In the genomic region with DNA sequence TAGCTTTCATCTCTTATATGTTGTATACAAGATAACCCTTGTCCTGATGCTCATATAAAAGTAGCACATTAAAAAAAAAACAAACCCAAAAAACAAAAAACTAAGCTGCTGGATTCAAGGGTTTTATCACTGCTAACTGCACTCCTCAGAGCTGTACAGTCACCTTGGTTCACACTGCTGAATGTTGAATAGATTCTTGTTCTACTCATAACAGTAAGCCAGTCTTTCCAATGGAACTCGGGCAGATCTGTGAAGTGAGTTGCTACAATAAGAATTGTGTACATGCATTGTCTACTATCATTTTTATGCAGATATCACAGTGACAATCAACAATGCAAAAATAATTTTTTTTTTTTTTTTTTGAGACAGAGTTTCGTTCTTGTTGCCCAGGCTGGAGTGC, we compare ENCODE assay signal across 20 cellular contexts. TPM values are rescaled to one million over a fixed set of nuclear protein-coding genes. Genes with fewer than 3 reads are reported as not detected.
DNase-seq lines count a peak whose midpoint lies in the region; ATAC-seq, FAIRE-seq and TF ChIP-seq lines count a peak whose summit lies in the region.
"Had no signal": no experiment of that assay in that cellular context is flagged by ENCODE, and none has a peak within 500 bp of the region (broad histone marks: within the 10 kb centered on the region; RNA-seq: fewer than 3 reads in every experiment).

No MANE protein-coding gene starts in this region.

- POLR2A ChIA-PET in K562 (lab: Yijun Ruan, JAX) = interaction anchor here (0.5 to 3.7 kb wide), 7 partner anchors 9 to 129 kb away, joined by 3 to 21 read pairs (median 4); a partner anchor contains a TSS

- peaks cover 10% of the 10 kb centered on the region for H3K4me1 ChIP-seq in cardiac muscle cell (ENCODE audit: low read depth)
- H3K4me1 ChIP-seq in heart right ventricle = peaks cover 2 to 49% (median 24%) of the 10 kb centered on the region in 9 donors
- peaks cover 25 to 27% of the 10 kb centered on the region in 2 experiments; a peak in 4 of 5 replicates for H3K4me1 ChIP-seq in K562 (replicated peaks in 1 of 2; ENCODE audit: control insufficient read depth in 2 of 2, insufficient read depth in 2 of 2, low read length in 2 of 2)
- peaks cover 0 to 20% (median 6%) of the 10 kb centered on the region in 4 donors for H3K4me1 ChIP-seq in tibial artery
- no peaks in the 10 kb centered on the region for H3K4me1 ChIP-seq in BE2C

- H3K27me3 ChIP-seq in cardiac muscle cell = no peaks in the 10 kb centered on the region
- no peaks in the 10 kb centered on the region for H3K27me3 ChIP-seq in heart right ventricle
- no peaks in the 10 kb centered on the region for H3K27me3 ChIP-seq in K562 (ENCODE audit: control insufficient read depth in 2 of 2, insufficient read depth in 2 of 2, low read length in 2 of 2)
- H3K27me3 ChIP-seq in tibial artery = no peaks in the 10 kb centered on the region
- H3K27me3 ChIP-seq in BE2C = no peaks in the 10 kb centered on the region
- H3K27me3 ChIP-seq: BLaER1, MG63 had no signal

- H3K4me2 ChIP-seq in K562 (ENCODE audit: insufficient read depth, low read length) = peak overlapping the region; percentile 59
- H3K4me2 ChIP-seq: BLaER1, KMS-11 had no signal

- H3K79me2 ChIP-seq in K562 (ENCODE audit: control insufficient read depth, insufficient read depth, low read length) = peaks cover 26% of the 10 kb centered on the region; the same call in 2 of the 3 replicates

- H3K4me3 ChIP-seq in cardiac muscle cell (no peak overlapping the region), heart right ventricle (no peak overlapping the region), K562 (no peak overlapping the region), tibial artery (no peak overlapping the region), BE2C (ENCODE audit: low read depth, low read length) (no peak overlapping the region)
- H3K4me3 ChIP-seq: BLaER1, MG63 had no signal

- ATAC-seq in heart right ventricle = no peak
- ATAC-seq in K562 = peak; percentile 8; the same call in 1 of the 3 replicates
- ATAC-seq: HCT116 had no signal

- H3K9me1 ChIP-seq in K562 (ENCODE audit: control insufficient read depth, insufficient read depth, low read length) = no peaks in the 10 kb centered on the region

- TF ChIP-seq EP300 in K562 (IDR thresholded peaks at IDR 0.05; ENCODE audit: low read length) = no peak

- intact Hi-C loops in heart right ventricle (cut with DNase I) = loop anchor here in 5 of 10 donors (5.0 to 10.0 kb wide), 4 partner anchors 82 to 228 kb away; a partner anchor contains a TSS
- intact Hi-C loops in K562 (cut with micrococcal nuclease) = no loop called here
- intact Hi-C loops in tibial artery (cut with DNase I; ENCODE audit: low total_unique reads) = loop anchor here (10.0 kb wide), 2 partner anchors 102 to 218 kb away; a partner anchor contains a TSS

- H3K27ac ChIP-seq in cardiac muscle cell = peak overlapping the region; percentile 48
- H3K27ac ChIP-seq in heart right ventricle = peak overlapping the region in 1 of 10 donors; percentile 25
- peak overlapping the region; percentile 21; the same call in 1 of the 3 replicates for H3K27ac ChIP-seq in K562 (ENCODE audit: extremely low read depth, low read depth, low read length)
- peak overlapping the region; percentile 88 for H3K27ac ChIP-seq in substantia nigra (ENCODE audit: low read depth, low read length, poor library complexity, severe bottlenecking)
- no peak overlapping the region for H3K27ac ChIP-seq in tibial artery
- H3K27ac ChIP-seq: 22Rv1, BLaER1, KMS-11 had no signal

- H4K20me1 ChIP-seq in K562 (replicated peaks; ENCODE audit: control insufficient read depth, insufficient read depth, low read length) = no peaks in the 10 kb centered on the region
- H4K20me1 ChIP-seq: BLaER1 had no signal

- H2AFZ ChIP-seq in K562 (ENCODE audit: low read depth, low read length) = no peak overlapping the region

- in situ Hi-C loops in K562 (cut with MboI) = no loop called here

- no peak for DNase-seq in cardiac muscle cell (ENCODE audit: low read depth in 1 of 2, low spot score in 1 of 2)
- no peak for DNase-seq in heart right ventricle
- no peak for DNase-seq in K562 (ENCODE audit: extremely low read depth in 1 of 4, low spot score in 3 of 4)
- peak; percentile 79 for DNase-seq in medulla oblongata (ENCODE audit: extremely low spot score)
- DNase-seq in substantia nigra (lab: John Stamatoyannopoulos, UW) = peak in 4 of 49 donors; percentile 6 to 53 (median 18)
- DNase-seq in tibial artery = no peak
- DNase-seq in SW480 (ENCODE audit: low spot score) = no peak
- DNase-seq in BE2C = no peak
- DNase-seq: DND-41, MG63, NCI-H1092, NCI-H146, NCI-H524, SHP77 had no signal

- TF ChIP-seq RAD21 in K562 (CRISPR knock-in tag; conservative IDR thresholded peaks at IDR 0.05 in 1 of 2, IDR thresholded peaks at IDR 0.05 in 1 of 2) = no peak

- TF ChIP-seq POLR2A in K562 (conservative IDR thresholded peaks at IDR 0.05) = no peak

- H3K36me3 ChIP-seq in cardiac muscle cell = no peaks in the 10 kb centered on the region
- peaks cover 0 to 6% (median 0%) of the 10 kb centered on the region in 9 donors for H3K36me3 ChIP-seq in heart right ventricle
- H3K36me3 ChIP-seq in K562 (ENCODE audit: control insufficient read depth, insufficient read depth, low read length) = no peaks in the 10 kb centered on the region
- H3K36me3 ChIP-seq in tibial artery = no peaks in the 10 kb centered on the region
- H3K36me3 ChIP-seq in BE2C = no peaks in the 10 kb centered on the region
- H3K36me3 ChIP-seq: BLaER1, MG63 had no signal

- H3K9ac ChIP-seq in K562 (ENCODE audit: insufficient read depth in 1 of 2, low read depth in 2 of 2, low read length in 2 of 2) = no peak overlapping the region
- H3K9ac ChIP-seq: BLaER1, KMS-11 had no signal

- FAIRE-seq in K562 (lab: Jason Lieb, UNC) = no peak
- FAIRE-seq: G401.6, GM18507 had no signal

- H3K9me3 ChIP-seq in cardiac muscle cell (ENCODE audit: low read depth) = no peaks in the 10 kb centered on the region
- no peaks in the 10 kb centered on the region for H3K9me3 ChIP-seq in heart right ventricle
- no peaks in the 10 kb centered on the region for H3K9me3 ChIP-seq in K562 (replicated peaks; ENCODE audit: control insufficient read depth, insufficient read depth, low read depth, low read length)
- H3K9me3 ChIP-seq in tibial artery = no peaks in the 10 kb centered on the region
- no peaks in the 10 kb centered on the region for H3K9me3 ChIP-seq in BE2C
- H3K9me3 ChIP-seq: BLaER1, MG63 had no signal

- no TSS peak for BruUV-seq in K562 (replicated peaks; lab: Mats Ljungman, UMichigan)

- 81 to 83% methylated on average over 2 of the region's 2 CpGs for whole genome bisulfite sequencing in heart right ventricle, 2 donors
- WGBS in K562 (ENCODE audit: insufficient coverage, low coverage, missing lambda C conversion rate) = 23% methylated on average over 2 of the region's 2 CpGs

- TF ChIP-seq CTCF in cardiac muscle cell (IDR thresholded peaks at IDR 0.05; ENCODE audit: low read depth, low read length) (no peak), heart right ventricle (IDR thresholded peaks at IDR 0.05) (no peak), K562 (IDR thresholded peaks at IDR 0.05 in 2 of 3, conservative IDR thresholded peaks at IDR 0.05 in 1 of 3; ENCODE audit: insufficient read depth in 2 of 3, low read depth in 1 of 3, low read length in 3 of 3) (no peak), tibial artery (IDR thresholded peaks at IDR 0.05) (no peak), BE2C (IDR thresholded peaks at IDR 0.05; ENCODE audit: low read depth, low read length) (no peak)

- CTCF ChIA-PET in K562 (lab: Yijun Ruan, JAX; ENCODE audit: low intra/inter-chr PET ratio) = no interaction called here

RNA-seq across cellular contexts. Expression of a gene that starts 4.7 kb away (rescaled TPM):
- total RNA-seq in cardiac muscle cell = 2.2 and 3.8 TPM in 2 replicates
- 6.9 and 9.8 TPM in 2 replicates for polyA plus RNA-seq in cardiac muscle cell
- 1 to 10 TPM; 2.6 to 4.4 (median 3.2) TPM for total RNA-seq in heart right ventricle
- 1 to 10 TPM; 1.7 to 2.5 TPM for polyA plus RNA-seq in heart right ventricle
- total RNA-seq in K562 (2011; cell fraction: chromatin; rRNA removed; ENCODE audit: low replicate concordance) = 7.3 and 8.5 TPM in 2 replicates
- 6.8 and 8.2 TPM in 2 replicates for total RNA-seq in K562 (2011; cell fraction: nucleolus; rRNA removed)
- total RNA-seq in K562 (2011; cell fraction: nucleoplasm; rRNA removed) = 6.0 and 6.3 TPM in 2 replicates
- total RNA-seq in K562 (2014; rRNA removed) = 4.1 and 4.3 TPM in 2 replicates
- 5.6 and 6.0 TPM in 2 replicates for total RNA-seq in K562 (2014; rRNA removed; fragmentation: Illumina TruSeq; extraction: Trizol)
- total RNA-seq in K562 (2015; rRNA removed; fragmentation: Illumina TruSeq; extraction: Trizol) = 4.9 and 6.9 TPM in 2 replicates
- total RNA-seq in K562 (2021) = 5.5 and 5.8 TPM in 2 replicates
- 4.7 and 5.5 TPM in 2 replicates for polyA plus RNA-seq in K562 (2011; rRNA removed)
- 4.9 and 5.5 TPM in 2 replicates for polyA plus RNA-seq in K562 (2011; cell fraction: cytosol; rRNA removed)
- 3.5 and 4.0 TPM in 2 replicates for polyA plus RNA-seq in K562 (2011; cell fraction: nucleus; rRNA removed)
- 5.9 and 6.1 TPM in 2 replicates for polyA plus RNA-seq in K562 (2012)
- polyA plus RNA-seq in K562 (2014; fragmentation: Illumina TruSeq; extraction: Trizol) = 5.3 and 6.0 TPM in 2 replicates
- polyA plus RNA-seq in K562 (2014; fragmentation: Nextera tagmentation; extraction: Ambion mirVana) = 1 to 10 TPM; 6.0 to 8.4 TPM
- 3.5 and 6.1 TPM in 2 replicates for polyA plus RNA-seq in K562 (2014; rRNA removed)
- 6.3 and 6.9 TPM in 2 replicates for polyA minus RNA-seq in K562 (2011; rRNA and poly(A)+ RNA removed)
- polyA minus RNA-seq in K562 (2011; cell fraction: cytosol; rRNA and poly(A)+ RNA removed) = 2.4 and 3.1 TPM in 2 replicates
- polyA minus RNA-seq in K562 (2011; cell fraction: nucleus; rRNA and poly(A)+ RNA removed) = 2.4 and 3.6 TPM in 2 replicates
- 2.1 TPM for polyA plus RNA-seq in BE2C (2012; ENCODE audit: insufficient read depth, insufficient read length, low read depth)

RNA-seq across cellular contexts. Expression of a gene that starts 5.0 kb away (rescaled TPM):
- 78.5 and 108 TPM in 2 replicates for total RNA-seq in cardiac muscle cell
- 56.8 and 61.9 TPM in 2 replicates for polyA plus RNA-seq in cardiac muscle cell
- total RNA-seq in heart right ventricle = 10 to 100 TPM; 35.7 to 50.6 (median 42.5) TPM
- polyA plus RNA-seq in heart right ventricle = 10 to 100 TPM; 25.8 to 28.6 TPM
- 112 and 117 TPM in 2 replicates for total RNA-seq in K562 (2011; cell fraction: chromatin; rRNA removed; ENCODE audit: low replicate concordance)
- total RNA-seq in K562 (2011; cell fraction: nucleolus; rRNA removed) = 77.5 and 112 TPM in 2 replicates
- total RNA-seq in K562 (2011; cell fraction: nucleoplasm; rRNA removed) = 88.6 and 94.3 TPM in 2 replicates
- total RNA-seq in K562 (2014; rRNA removed) = 46.6 and 54.4 TPM in 2 replicates
- 26.0 and 27.2 TPM in 2 replicates for total RNA-seq in K562 (2014; rRNA removed; fragmentation: Illumina TruSeq; extraction: Trizol)
- 23.3 and 24.5 TPM in 2 replicates for total RNA-seq in K562 (2015; rRNA removed; fragmentation: Illumina TruSeq; extraction: Trizol)
- total RNA-seq in K562 (2021) = 52.2 and 61.5 TPM in 2 replicates
- 56.9 and 66.1 TPM in 2 replicates for polyA plus RNA-seq in K562 (2011; rRNA removed)
- 72.0 and 89.0 TPM in 2 replicates for polyA plus RNA-seq in K562 (2011; cell fraction: cytosol; rRNA removed)
- polyA plus RNA-seq in K562 (2011; cell fraction: nucleus; rRNA removed) = 128 and 150 TPM in 2 replicates
- 33.0 and 68.6 TPM in 2 replicates for polyA plus RNA-seq in K562 (2012)
- polyA plus RNA-seq in K562 (2014; fragmentation: Illumina TruSeq; extraction: Trizol) = 36.5 and 38.1 TPM in 2 replicates
- 10 to 100 TPM; 13.1 to 15.6 TPM for polyA plus RNA-seq in K562 (2014; fragmentation: Nextera tagmentation; extraction: Ambion mirVana)
- polyA plus RNA-seq in K562 (2014; rRNA removed) = 49.5 and 58.8 TPM in 2 replicates
- polyA minus RNA-seq in K562 (2011; rRNA and poly(A)+ RNA removed) = 48.2 and 57.6 TPM in 2 replicates
- 28.3 and 42.0 TPM in 2 replicates for polyA minus RNA-seq in K562 (2011; cell fraction: cytosol; rRNA and poly(A)+ RNA removed)
- 36.8 and 48.7 TPM in 2 replicates for polyA minus RNA-seq in K562 (2011; cell fraction: nucleus; rRNA and poly(A)+ RNA removed)
- polyA plus RNA-seq in BE2C (2012; ENCODE audit: insufficient read depth, insufficient read length, low read depth) = 63.4 TPM

RNA-seq across cellular contexts. Expression of a gene that starts 18.5 kb away (rescaled TPM):
- 27.7 and 52.7 TPM in 2 replicates for total RNA-seq in cardiac muscle cell
- 10.5 and 12.8 TPM in 2 replicates for polyA plus RNA-seq in cardiac muscle cell
- total RNA-seq in heart right ventricle = 10 to 100 TPM; 11.7 to 23.3 (median 17.1) TPM
- polyA plus RNA-seq in heart right ventricle = 1 to 10 TPM; 5.2 to 7.5 TPM
- 101 and 115 TPM in 2 replicates for total RNA-seq in K562 (2011; cell fraction: chromatin; rRNA removed; ENCODE audit: low replicate concordance)
- 57.9 and 61.2 TPM in 2 replicates for total RNA-seq in K562 (2011; cell fraction: nucleolus; rRNA removed)
- total RNA-seq in K562 (2011; cell fraction: nucleoplasm; rRNA removed) = 63.4 and 66.6 TPM in 2 replicates
- total RNA-seq in K562 (2014; rRNA removed) = 20.4 and 21.0 TPM in 2 replicates
- 10.1 and 13.4 TPM in 2 replicates for total RNA-seq in K562 (2014; rRNA removed; fragmentation: Illumina TruSeq; extraction: Trizol)
- total RNA-seq in K562 (2015; rRNA removed; fragmentation: Illumina TruSeq; extraction: Trizol) = 13.0 and 13.1 TPM in 2 replicates
- 24.5 and 27.9 TPM in 2 replicates for total RNA-seq in K562 (2021)
- polyA plus RNA-seq in K562 (2011; rRNA removed) = 6.6 and 9.8 TPM in 2 replicates
- 8.8 and 11.9 TPM in 2 replicates for polyA plus RNA-seq in K562 (2011; cell fraction: cytosol; rRNA removed)
- 19.4 and 22.2 TPM in 2 replicates for polyA plus RNA-seq in K562 (2011; cell fraction: nucleus; rRNA removed)
- 16.0 and 22.2 TPM in 2 replicates for polyA plus RNA-seq in K562 (2012)
- 12.5 and 13.0 TPM in 2 replicates for polyA plus RNA-seq in K562 (2014; fragmentation: Illumina TruSeq; extraction: Trizol)
- under 1 TPM; 0.15 to 0.39 TPM for polyA plus RNA-seq in K562 (2014; fragmentation: Nextera tagmentation; extraction: Ambion mirVana)
- 8.9 and 9.9 TPM in 2 replicates for polyA plus RNA-seq in K562 (2014; rRNA removed)
- polyA minus RNA-seq in K562 (2011; rRNA and poly(A)+ RNA removed) = 26.5 and 28.3 TPM in 2 replicates
- polyA minus RNA-seq in K562 (2011; cell fraction: cytosol; rRNA and poly(A)+ RNA removed) = 20.2 and 25.0 TPM in 2 replicates
- polyA minus RNA-seq in K562 (2011; cell fraction: nucleus; rRNA and poly(A)+ RNA removed) = 28.8 and 48.7 TPM in 2 replicates
- 23.1 TPM for polyA plus RNA-seq in BE2C (2012; ENCODE audit: insufficient read depth, insufficient read length, low read depth)

Comparison
In these comparisons a context has a peak if more than half of its experiments do, and no peak if none do; other contexts are left out.
1. H3K27ac ChIP-seq: peak in cardiac muscle cell (single experiment), K562 (single experiment) and substantia nigra (single experiment); none in tibial artery (0 of 2).